1 cellular context compared by ENCODE assay signal in genomic region chr5:132667309-132667708, GRCh38.
TF ChIP-seq lines count a peak whose summit lies in the region.

No MANE protein-coding gene starts in this region.

TF ChIP-seq in K562, 482 proteins besides CTCF, POLR2A, EP300 and RAD21:
- TF ChIP-seq MTF1 (CRISPR knock-in tag; IDR thresholded peaks at IDR 0.05; ENCODE audit: borderline replicate concordance) (no peak), CSDE1 (IDR thresholded peaks at IDR 0.05) (no peak), ZBTB12 (CRISPR knock-in tag; IDR thresholded peaks at IDR 0.05) (no peak), ZNF766 (CRISPR knock-in tag; conservative IDR thresholded peaks at IDR 0.05) (no peak), ZHX1 (conservative IDR thresholded peaks at IDR 0.05; ENCODE audit: low read length) (no peak), JUNB (CRISPR knock-in tag; conservative IDR thresholded peaks at IDR 0.05) (no peak), ZNF518B (CRISPR knock-in tag; IDR thresholded peaks at IDR 0.05) (no peak), THRAP3 (IDR thresholded peaks at IDR 0.05; ENCODE audit: borderline replicate concordance) (no peak), C11orf30 (IDR thresholded peaks at IDR 0.05; ENCODE audit: low read depth) (no peak), TFE3 (CRISPR knock-in tag; IDR thresholded peaks at IDR 0.05) (no peak), PHB2 (IDR thresholded peaks at IDR 0.05; ENCODE audit: low read depth) (no peak), DMBX1 (CRISPR knock-in tag; IDR thresholded peaks at IDR 0.05; ENCODE audit: borderline replicate concordance) (no peak), TSC22D4 (tag; IDR thresholded peaks at IDR 0.05) (no peak)
TF ChIP-seq in K562: peak in this region for 0.
